1 cellular context compared by ENCODE assay signal in genomic region chr10:95694665-95695064, GRCh38.
TF ChIP-seq lines count a peak whose summit lies in the region.

No MANE protein-coding gene starts in this region.

TF ChIP-seq in GM12878, 131 proteins besides CTCF, POLR2A, EP300 and RAD21:
- no peak for TF ChIP-seq CBFB (IDR thresholded peaks at IDR 0.05; ENCODE audit: low read depth)
- TF ChIP-seq HDGF (IDR thresholded peaks at IDR 0.05): 0 out of 2 replicates have a peak, but pooled peaks have one; percentile 27
- TF ChIP-seq BACH1 (IDR thresholded peaks at IDR 0.05; ENCODE audit: borderline replicate concordance): no peak
- TF ChIP-seq RELA (IDR thresholded peaks at IDR 0.05; ENCODE audit: borderline replicate concordance, partially characterized antibody): no peak
- no peak for TF ChIP-seq YY1 (IDR thresholded peaks at IDR 0.05; ENCODE audit: low read depth, low read length)
- TF ChIP-seq PKNOX1 (IDR thresholded peaks at IDR 0.05): no peak
- TF ChIP-seq SREBF2 (IDR thresholded peaks at IDR 0.05; ENCODE audit: low read length): no peak
- TF ChIP-seq MLLT1 (IDR thresholded peaks at IDR 0.05): peak; percentile 81; the same call in 1 of the 2 replicates
- no peak for TF ChIP-seq NR2C1 (IDR thresholded peaks at IDR 0.05)
- TF ChIP-seq ZNF622 (IDR thresholded peaks at IDR 0.05): no peak
- TF ChIP-seq IRF3 (IDR thresholded peaks at IDR 0.05): no peak
- TF ChIP-seq STAT1 (conservative IDR thresholded peaks at IDR 0.05): no peak
- no peak for TF ChIP-seq WRNIP1 (IDR thresholded peaks at IDR 0.05; ENCODE audit: borderline replicate concordance, low read depth, low read length)
- TF ChIP-seq SMC3 (IDR thresholded peaks at IDR 0.05; ENCODE audit: borderline replicate concordance, low read length): no peak
- TF ChIP-seq IRF5 (IDR thresholded peaks at IDR 0.05; ENCODE audit: borderline replicate concordance): no peak
